In the genomic region with DNA sequence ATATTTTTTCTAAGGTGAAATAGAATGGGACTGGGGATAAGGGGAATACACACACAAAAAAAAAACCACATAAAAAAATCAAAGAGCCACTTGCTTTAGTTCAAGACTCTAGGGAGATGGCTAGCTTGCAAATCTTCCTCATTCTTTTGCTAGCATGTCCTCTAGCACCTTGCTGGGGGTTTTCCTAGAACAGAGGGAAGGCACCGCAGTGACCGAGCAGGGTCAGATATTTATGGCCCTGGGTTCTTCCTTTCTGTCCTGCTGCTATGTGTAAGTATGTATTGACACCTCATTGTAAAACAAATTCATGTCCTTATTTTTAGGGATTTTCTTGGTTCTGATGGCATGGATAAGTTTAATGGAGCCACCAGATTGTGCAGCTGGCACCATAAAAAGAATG, we compare ENCODE assay signal across 31 cellular contexts.
DNase-seq lines count a peak whose midpoint lies in the region; ATAC-seq, FAIRE-seq and TF ChIP-seq lines count a peak whose summit lies in the region.
"Had no signal": no experiment of that assay in that cellular context is flagged by ENCODE, and none has a peak within 500 bp of the region (broad histone marks: within the 10 kb centered on the region; RNA-seq: fewer than 3 reads in every experiment).

No MANE protein-coding gene starts in this region.

- peak; percentile 68 for ATAC-seq in HG02798 (IDR thresholded peaks at IDR 0.05; ENCODE audit: poor library complexity, unreplicated experiment)
- ATAC-seq in HG03558 (IDR thresholded peaks at IDR 0.05; ENCODE audit: extremely low read depth, unreplicated experiment), result peak; percentile 74
- ATAC-seq in T-cell (replicated peaks in 1 of 4), result no peak
- ATAC-seq in HG03439 (IDR thresholded peaks at IDR 0.05; ENCODE audit: unreplicated experiment), result no peak
- ATAC-seq: activated T-helper 17 cell treated with anti-CD3 and anti-CD28 coated beads, Interleukin-2, amount 50 U/mL, for 72 hours; gastroesophageal sphincter; left ventricle myocardium superior; naive thymus-derived CD4-positive, alpha-beta T cell; psoas muscle; stimulated activated naive CD8-positive, alpha-beta T cell treated with anti-CD3 and anti-CD28 coated beads, Interleukin-15, amount 100 ng/mL, for 72 hours had no signal

- H3K36me3 Mint-ChIP-seq in T-cell, result peaks cover 59% of the 10 kb centered on the region
- H3K36me3 Mint-ChIP-seq: mesothelial cell of epicardium had no signal

- peak; percentile 39 for FAIRE-seq in GM18507 (lab: Jason Lieb, UNC)
- FAIRE-seq: islet of Langerhans had no signal

- H3K9me3 Mint-ChIP-seq in T-cell, result no peaks in the 10 kb centered on the region
- H3K9me3 Mint-ChIP-seq: activated CD4-positive, alpha-beta T cell treated with anti-CD3 and anti-CD28 coated beads, Interleukin-2, amount 10 ng/mL, durations not matched to agents 7 days and 5 days; activated naive CD4-positive, alpha-beta T cell treated with anti-CD3 and anti-CD28 coated beads, Interleukin-2, amount 50 U/mL, for 24 hours; activated T-helper 17 cell treated with anti-CD3 and anti-CD28 coated beads, Interleukin-2, amount 50 U/mL, for 72 hours; mesothelial cell of epicardium; naive thymus-derived CD4-positive, alpha-beta T cell; stimulated activated naive CD8-positive, alpha-beta T cell treated with anti-CD3 and anti-CD28 coated beads, Interleukin-15, amount 100 ng/mL, for 72 hours had no signal

- H3K27ac Mint-ChIP-seq in T-cell, result no peak overlapping the region
- H3K27ac Mint-ChIP-seq: activated CD4-positive, alpha-beta T cell treated with anti-CD3 and anti-CD28 coated beads, Interleukin-2, amount 10 ng/mL, durations not matched to agents 7 days and 5 days; activated naive CD4-positive, alpha-beta T cell treated with anti-CD3 and anti-CD28 coated beads, Interleukin-2, amount 50 U/mL, for 24 hours; activated T-helper 17 cell treated with anti-CD3 and anti-CD28 coated beads, Interleukin-2, amount 50 U/mL, for 72 hours; mesothelial cell of epicardium had no signal

- CTCF ChIA-PET in T-cell (lab: Charles Lee), result interaction anchor here in 1 of 2 donors (0.6 to 0.7 kb wide), 2 partner anchors 14 to 244 kb away, joined by 3 to 4 read pairs; no protein-coding TSS in a partner anchor

- H3K27me3 Mint-ChIP-seq in T-cell, result no peaks in the 10 kb centered on the region
- H3K27me3 Mint-ChIP-seq: activated CD4-positive, alpha-beta T cell treated with anti-CD3 and anti-CD28 coated beads, Interleukin-2, amount 10 ng/mL, durations not matched to agents 7 days and 5 days; activated naive CD4-positive, alpha-beta T cell treated with anti-CD3 and anti-CD28 coated beads, Interleukin-2, amount 50 U/mL, for 24 hours; activated T-helper 17 cell treated with anti-CD3 and anti-CD28 coated beads, Interleukin-2, amount 50 U/mL, for 72 hours; naive thymus-derived CD4-positive, alpha-beta T cell; stimulated activated naive CD8-positive, alpha-beta T cell treated with anti-CD3 and anti-CD28 coated beads, Interleukin-15, amount 100 ng/mL, for 72 hours had no signal

- no peaks in the 10 kb centered on the region for H3K4me1 Mint-ChIP-seq in T-cell
- H3K4me1 Mint-ChIP-seq: activated CD4-positive, alpha-beta T cell treated with anti-CD3 and anti-CD28 coated beads, Interleukin-2, amount 10 ng/mL, durations not matched to agents 7 days and 5 days; activated naive CD4-positive, alpha-beta T cell treated with anti-CD3 and anti-CD28 coated beads, Interleukin-2, amount 50 U/mL, for 24 hours; stimulated activated naive CD8-positive, alpha-beta T cell treated with anti-CD3 and anti-CD28 coated beads, Interleukin-15, amount 100 ng/mL, for 72 hours had no signal

- POLR2A ChIA-PET in T-cell (lab: Charles Lee), result interaction anchor here in 1 of 2 donors (0.6 kb wide), 1 partner anchor 299 kb away, joined by 3 read pairs; no protein-coding TSS in a partner anchor

- no peak overlapping the region for H3K4me3 Mint-ChIP-seq in T-cell
- H3K4me3 Mint-ChIP-seq: activated CD4-positive, alpha-beta T cell treated with anti-CD3 and anti-CD28 coated beads, Interleukin-2, amount 10 ng/mL, durations not matched to agents 7 days and 5 days; activated naive CD4-positive, alpha-beta T cell treated with anti-CD3 and anti-CD28 coated beads, Interleukin-2, amount 50 U/mL, for 24 hours; activated T-helper 17 cell treated with anti-CD3 and anti-CD28 coated beads, Interleukin-2, amount 50 U/mL, for 72 hours; mesothelial cell of epicardium; naive thymus-derived CD4-positive, alpha-beta T cell; stimulated activated naive CD8-positive, alpha-beta T cell treated with anti-CD3 and anti-CD28 coated beads, Interleukin-15, amount 100 ng/mL, for 72 hours had no signal

- DNase-seq in GM18507 (ENCODE audit: extremely low spot score, insufficient read length, low read depth) (no peak), GM20000 (ENCODE audit: low spot score) (peak; percentile 19), GOT3 (lab: John Stamatoyannopoulos, UW) (no peak), T-cell (no peak), NCI-H82 (lab: John Stamatoyannopoulos, UW) (no peak)
- DNase-seq: activated CD4-positive, alpha-beta T cell treated with anti-CD3 and anti-CD28 coated beads, Interleukin-2, amount 10 ng/mL, durations not matched to agents 7 days and 5 days; aorta; Caco-2; cortex of kidney; DMS79; GF-D8; GM23248; left ventricle myocardium superior; naive thymus-derived CD4-positive, alpha-beta T cell; NCI-H1092 treated with DMSO at 0.1 percent for 48 hours; NCI-H187 treated with DMSO at 0.1 percent for 48 hours; NCI-H526; nucleus accumbens; psoas muscle; stimulated activated CD4-positive, alpha-beta T cell treated with anti-CD3 and anti-CD28 coated beads, Interleukin-15, amount 100 ng/mL, for 24 hours; stimulated activated naive CD8-positive, alpha-beta T cell treated with anti-CD3 and anti-CD28 coated beads, Interleukin-15, amount 100 ng/mL, for 72 hours; T-helper 2 cell; tibial artery had no signal

- no peak for TF ChIP-seq CTCF in GM20000 (IDR thresholded peaks at IDR 0.05; ENCODE audit: extremely low read depth, missing control alignments)

Comparison
In these comparisons a context has a peak if more than half of its experiments do, and no peak if none do; other contexts are left out.
1. ATAC-seq: peak in HG02798 (single experiment) and HG03558 (single experiment); none in T-cell (0 of 4) and HG03439 (single experiment).